Comparison of ENCODE assay signal across 33 cellular contexts in genomic region chr1:117087686-117088085, GRCh38. TPM values are rescaled to one million over a fixed set of nuclear protein-coding genes. Genes with fewer than 3 reads are reported as not detected.
DNase-seq lines count a peak whose midpoint lies in the region; ATAC-seq and TF ChIP-seq lines count a peak whose summit lies in the region.
"Had no signal": no experiment of that assay in that cellular context is flagged by ENCODE, and none has a peak within 500 bp of the region (broad histone marks: within the 10 kb centered on the region; RNA-seq: fewer than 3 reads in every experiment).

No MANE protein-coding gene starts in this region.

- POLR2A ChIA-PET in activated CD4-positive, alpha-beta T cell treated with anti-CD3 and anti-CD28 coated beads, Interleukin-2, amount 10 ng/mL, durations not matched to agents 7 days and 5 days (lab: Charles Lee), result no interaction called here

- peaks cover 21% of the 10 kb centered on the region for H3K4me1 Mint-ChIP-seq in activated CD4-positive, alpha-beta T cell treated with anti-CD3 and anti-CD28 coated beads, Interleukin-2, amount 10 ng/mL, durations not matched to agents 24 days and 14 days
- H3K4me1 Mint-ChIP-seq in activated CD4-positive, alpha-beta T cell treated with anti-CD3 and anti-CD28 coated beads, Interleukin-2, amount 10 ng/mL, durations not matched to agents 7 days and 5 days, result peaks cover 5% of the 10 kb centered on the region
- peaks cover 3% of the 10 kb centered on the region for H3K4me1 Mint-ChIP-seq in type B pancreatic cell (ENCODE audit: unreplicated experiment)
- peaks cover 14% of the 10 kb centered on the region for H3K4me1 Mint-ChIP-seq in activated T-helper 17 cell treated with anti-CD3 and anti-CD28 coated beads, Interleukin-2, amount 50 U/mL, for 72 hours
- H3K4me1 Mint-ChIP-seq: B cell; CD14-positive monocyte; CD4-positive, alpha-beta memory T cell; CD8-positive, alpha-beta memory T cell had no signal

- H3K36me3 Mint-ChIP-seq in activated CD4-positive, alpha-beta T cell treated with anti-CD3 and anti-CD28 coated beads, Interleukin-2, amount 10 ng/mL, durations not matched to agents 24 days and 14 days (ENCODE audit: low read depth), result peaks cover 69% of the 10 kb centered on the region
- peaks cover 56% of the 10 kb centered on the region for H3K36me3 Mint-ChIP-seq in activated CD4-positive, alpha-beta T cell treated with anti-CD3 and anti-CD28 coated beads, Interleukin-2, amount 10 ng/mL, durations not matched to agents 7 days and 5 days (ENCODE audit: low read depth)
- peaks cover 21% of the 10 kb centered on the region for H3K36me3 Mint-ChIP-seq in type B pancreatic cell
- peaks cover 97% of the 10 kb centered on the region for H3K36me3 Mint-ChIP-seq in activated T-helper 17 cell treated with anti-CD3 and anti-CD28 coated beads, Interleukin-2, amount 50 U/mL, for 72 hours (ENCODE audit: low read depth)

- ATAC-seq in activated T-helper 17 cell treated with anti-CD3 and anti-CD28 coated beads, Interleukin-2, amount 50 U/mL, for 72 hours (replicated peaks), result no peak
- ATAC-seq: A549; CD8-positive, alpha-beta T cell had no signal

- CTCF ChIA-PET in activated CD4-positive, alpha-beta T cell treated with anti-CD3 and anti-CD28 coated beads, Interleukin-2, amount 10 ng/mL, durations not matched to agents 7 days and 5 days (lab: Charles Lee), result no interaction called here

- no peak for TF ChIP-seq POLR2A in thyroid gland (IDR thresholded peaks at IDR 0.05)

- H3K27ac Mint-ChIP-seq in activated CD4-positive, alpha-beta T cell treated with anti-CD3 and anti-CD28 coated beads, Interleukin-2, amount 10 ng/mL, durations not matched to agents 24 days and 14 days, result peak overlapping the region; percentile 29
- no peak overlapping the region for H3K27ac Mint-ChIP-seq in activated CD4-positive, alpha-beta T cell treated with anti-CD3 and anti-CD28 coated beads, Interleukin-2, amount 10 ng/mL, durations not matched to agents 7 days and 5 days
- H3K27ac Mint-ChIP-seq in type B pancreatic cell, result peak overlapping the region; percentile 35
- no peak overlapping the region for H3K27ac Mint-ChIP-seq in activated T-helper 17 cell treated with anti-CD3 and anti-CD28 coated beads, Interleukin-2, amount 50 U/mL, for 72 hours
- H3K27ac Mint-ChIP-seq: B cell; CD4-positive, alpha-beta T cell; CD8-positive, alpha-beta T cell had no signal

- no peaks in the 10 kb centered on the region for H3K27me3 Mint-ChIP-seq in activated CD4-positive, alpha-beta T cell treated with anti-CD3 and anti-CD28 coated beads, Interleukin-2, amount 10 ng/mL, durations not matched to agents 24 days and 14 days
- H3K27me3 Mint-ChIP-seq in activated CD4-positive, alpha-beta T cell treated with anti-CD3 and anti-CD28 coated beads, Interleukin-2, amount 10 ng/mL, durations not matched to agents 7 days and 5 days, result no peaks in the 10 kb centered on the region
- H3K27me3 Mint-ChIP-seq in type B pancreatic cell, result no peaks in the 10 kb centered on the region
- no peaks in the 10 kb centered on the region for H3K27me3 Mint-ChIP-seq in activated T-helper 17 cell treated with anti-CD3 and anti-CD28 coated beads, Interleukin-2, amount 50 U/mL, for 72 hours
- H3K27me3 Mint-ChIP-seq: B cell; CD4-positive, alpha-beta memory T cell; CD4-positive, alpha-beta T cell; CD4-positive, CD25-positive, alpha-beta regulatory T cell; CD8-positive, alpha-beta memory T cell had no signal

- H3K27me3 ChIP-seq in thyroid gland, result no peaks in the 10 kb centered on the region
- H3K27me3 ChIP-seq: BE2C; BLaER1; BLaER1 treated with 17β-estradiol and CSF1 and Interleukin-3, amounts not matched to agents 10 nM and 100 nM had no signal

- no peak overlapping the region for H3K4me3 ChIP-seq in thyroid gland (replicated peaks in 1 of 3)
- H3K4me3 ChIP-seq: A549; BLaER1; BLaER1 treated with 17β-estradiol and CSF1 and Interleukin-3, amounts not matched to agents 10 nM and 100 nM had no signal

- H3K36me3 ChIP-seq in thyroid gland, result no peaks in the 10 kb centered on the region
- H3K36me3 ChIP-seq: BE2C had no signal

- no peaks in the 10 kb centered on the region for H3K9me3 Mint-ChIP-seq in activated CD4-positive, alpha-beta T cell treated with anti-CD3 and anti-CD28 coated beads, Interleukin-2, amount 10 ng/mL, durations not matched to agents 24 days and 14 days
- H3K9me3 Mint-ChIP-seq in activated CD4-positive, alpha-beta T cell treated with anti-CD3 and anti-CD28 coated beads, Interleukin-2, amount 10 ng/mL, durations not matched to agents 7 days and 5 days, result no peaks in the 10 kb centered on the region
- H3K9me3 Mint-ChIP-seq in type B pancreatic cell, result no peaks in the 10 kb centered on the region
- H3K9me3 Mint-ChIP-seq in activated T-helper 17 cell treated with anti-CD3 and anti-CD28 coated beads, Interleukin-2, amount 50 U/mL, for 72 hours, result no peaks in the 10 kb centered on the region
- H3K9me3 Mint-ChIP-seq: CD14-positive monocyte; CD4-positive, alpha-beta memory T cell; CD4-positive, alpha-beta T cell; CD4-positive, CD25-positive, alpha-beta regulatory T cell; CD8-positive, alpha-beta memory T cell; CD8-positive, alpha-beta T cell had no signal

- intact Hi-C loops in activated CD4-positive, alpha-beta T cell treated with anti-CD3 and anti-CD28 coated beads, Interleukin-2, amount 10 ng/mL, durations not matched to agents 24 days and 14 days (cut with micrococcal nuclease), result no loop called here
- intact Hi-C loops in thyroid gland (cut with DNase I), result no loop called here

- H3K4me1 ChIP-seq in thyroid gland, result peaks cover 8 to 11% of the 10 kb centered on the region in 2 donors
- H3K4me1 ChIP-seq: BE2C; BLaER1; BLaER1 treated with 17β-estradiol and CSF1 and Interleukin-3, amounts not matched to agents 10 nM and 100 nM; Caco-2 had no signal

- TF ChIP-seq CTCF in thyroid gland (IDR thresholded peaks at IDR 0.05) (no peak), type B pancreatic cell (conservative IDR thresholded peaks at IDR 0.05) (no peak)

- WGBS in thyroid gland, 2 donors, result 30 to 52% methylated on average over 6 of the region's 6 CpGs

- DNase-seq in activated CD4-positive, alpha-beta T cell treated with anti-CD3 and anti-CD28 coated beads, Interleukin-2, amount 10 ng/mL, durations not matched to agents 24 days and 14 days, result no peak
- no peak for DNase-seq in activated CD4-positive, alpha-beta T cell treated with anti-CD3 and anti-CD28 coated beads, Interleukin-2, amount 10 ng/mL, durations not matched to agents 7 days and 5 days
- peak; percentile 79 to 85 for DNase-seq in thyroid gland
- no peak for DNase-seq in type B pancreatic cell (ENCODE audit: extremely low spot score, unreplicated experiment)
- no peak for DNase-seq in D341Med (ENCODE audit: low spot score)
- DNase-seq: 8988T; ACHN; AML-193; BE2C; C1 segment of cervical spinal cord; Caco-2; Calu3; CD4-positive, alpha-beta memory T cell; CD4-positive, alpha-beta T cell; CD4-positive, CD25-positive, alpha-beta regulatory T cell; CD8-positive, alpha-beta memory T cell; CD8-positive, alpha-beta T cell; COR-L47; DMS 273 treated with DMSO at 0.1 percent for 48 hours; DMS153; DMS53; DMS79; DMS79 treated with DMSO at 0.1 percent for 48 hours; DND-41; EL had no signal

- no peaks in the 10 kb centered on the region for H3K9me3 ChIP-seq in thyroid gland
- H3K9me3 ChIP-seq: A549; BE2C; BLaER1; BLaER1 treated with 17β-estradiol and CSF1 and Interleukin-3, amounts not matched to agents 10 nM and 100 nM; Caco-2 had no signal

- H3K27ac ChIP-seq in thyroid gland, result peak overlapping the region; percentile 26 to 53 (median 47)
- H3K27ac ChIP-seq: 22Rv1; A549; BLaER1; BLaER1 treated with 17β-estradiol and CSF1 and Interleukin-3, amounts not matched to agents 10 nM and 100 nM; C4-2B had no signal

- no peak overlapping the region for H3K4me3 Mint-ChIP-seq in activated CD4-positive, alpha-beta T cell treated with anti-CD3 and anti-CD28 coated beads, Interleukin-2, amount 10 ng/mL, durations not matched to agents 24 days and 14 days
- no peak overlapping the region for H3K4me3 Mint-ChIP-seq in activated CD4-positive, alpha-beta T cell treated with anti-CD3 and anti-CD28 coated beads, Interleukin-2, amount 10 ng/mL, durations not matched to agents 7 days and 5 days
- no peak overlapping the region for H3K4me3 Mint-ChIP-seq in type B pancreatic cell
- no peak overlapping the region for H3K4me3 Mint-ChIP-seq in activated T-helper 17 cell treated with anti-CD3 and anti-CD28 coated beads, Interleukin-2, amount 50 U/mL, for 72 hours
- H3K4me3 Mint-ChIP-seq: B cell; CD14-positive monocyte; CD4-positive, alpha-beta memory T cell; CD4-positive, alpha-beta T cell; CD4-positive, CD25-positive, alpha-beta regulatory T cell; CD8-positive, alpha-beta memory T cell; CD8-positive, alpha-beta T cell had no signal

RNA-seq across cellular contexts. Expression of gene TTF2, which starts 27.6 kb away (rescaled TPM):
- 108 and 116 TPM in 2 replicates for total RNA-seq in activated CD4-positive, alpha-beta T cell treated with anti-CD3 and anti-CD28 coated beads, Interleukin-2, amount 10 ng/mL, durations not matched to agents 24 days and 14 days
- 100 to 1,000 TPM; 123 to 133 TPM for total RNA-seq in activated CD4-positive, alpha-beta T cell treated with anti-CD3 and anti-CD28 coated beads, Interleukin-2, amount 10 ng/mL, durations not matched to agents 7 days and 5 days
- total RNA-seq in thyroid gland (10 to 100 TPM in 3 of 4 donors, 1 to 10 TPM in 1; 6.0 to 32.3 (median 17.2) TPM), type B pancreatic cell (ENCODE audit: low replicate concordance) (28.3 and 47.5 TPM in 2 replicates)
- total RNA-seq in activated T-helper 17 cell treated with anti-CD3 and anti-CD28 coated beads, Interleukin-2, amount 50 U/mL, for 72 hours, result 10 to 100 TPM; 71.4 to 98.0 TPM

RNA-seq across cellular contexts. Expression of gene TRIM45, which starts 33.9 kb away (rescaled TPM):
- total RNA-seq in activated CD4-positive, alpha-beta T cell treated with anti-CD3 and anti-CD28 coated beads, Interleukin-2, amount 10 ng/mL, durations not matched to agents 24 days and 14 days, result 0.62 and 0.98 TPM in 2 replicates
- under 1 TPM; 0.33 to 0.47 TPM for total RNA-seq in activated CD4-positive, alpha-beta T cell treated with anti-CD3 and anti-CD28 coated beads, Interleukin-2, amount 10 ng/mL, durations not matched to agents 7 days and 5 days
- total RNA-seq in thyroid gland, result 1 to 10 TPM; 5.1 to 7.3 (median 6.3) TPM
- total RNA-seq in type B pancreatic cell (ENCODE audit: low replicate concordance), result 19.8 and 23.3 TPM in 2 replicates
- 1 to 10 TPM in 1 of 2 donors, under 1 TPM in 1; 0.78 to 2.0 TPM for total RNA-seq in activated T-helper 17 cell treated with anti-CD3 and anti-CD28 coated beads, Interleukin-2, amount 50 U/mL, for 72 hours

Comparison
In these comparisons a context has a peak if more than half of its experiments do, and no peak if none do; other contexts are left out.
1. H3K27ac Mint-ChIP-seq: peak in activated CD4-positive, alpha-beta T cell treated with anti-CD3 and anti-CD28 coated beads, Interleukin-2, amount 10 ng/mL, durations not matched to agents 24 days and 14 days (single experiment) and type B pancreatic cell (single experiment); none in activated CD4-positive, alpha-beta T cell treated with anti-CD3 and anti-CD28 coated beads, Interleukin-2, amount 10 ng/mL, durations not matched to agents 7 days and 5 days (single experiment) and activated T-helper 17 cell treated with anti-CD3 and anti-CD28 coated beads, Interleukin-2, amount 50 U/mL, for 72 hours (single experiment).
2. DNase-seq: peak in thyroid gland (2 of 2); none in activated CD4-positive, alpha-beta T cell treated with anti-CD3 and anti-CD28 coated beads, Interleukin-2, amount 10 ng/mL, durations not matched to agents 24 days and 14 days (single experiment), activated CD4-positive, alpha-beta T cell treated with anti-CD3 and anti-CD28 coated beads, Interleukin-2, amount 10 ng/mL, durations not matched to agents 7 days and 5 days (single experiment), type B pancreatic cell (single experiment) and D341Med (single experiment).